8 cellular contexts compared by ENCODE assay signal in the genomic region with DNA sequence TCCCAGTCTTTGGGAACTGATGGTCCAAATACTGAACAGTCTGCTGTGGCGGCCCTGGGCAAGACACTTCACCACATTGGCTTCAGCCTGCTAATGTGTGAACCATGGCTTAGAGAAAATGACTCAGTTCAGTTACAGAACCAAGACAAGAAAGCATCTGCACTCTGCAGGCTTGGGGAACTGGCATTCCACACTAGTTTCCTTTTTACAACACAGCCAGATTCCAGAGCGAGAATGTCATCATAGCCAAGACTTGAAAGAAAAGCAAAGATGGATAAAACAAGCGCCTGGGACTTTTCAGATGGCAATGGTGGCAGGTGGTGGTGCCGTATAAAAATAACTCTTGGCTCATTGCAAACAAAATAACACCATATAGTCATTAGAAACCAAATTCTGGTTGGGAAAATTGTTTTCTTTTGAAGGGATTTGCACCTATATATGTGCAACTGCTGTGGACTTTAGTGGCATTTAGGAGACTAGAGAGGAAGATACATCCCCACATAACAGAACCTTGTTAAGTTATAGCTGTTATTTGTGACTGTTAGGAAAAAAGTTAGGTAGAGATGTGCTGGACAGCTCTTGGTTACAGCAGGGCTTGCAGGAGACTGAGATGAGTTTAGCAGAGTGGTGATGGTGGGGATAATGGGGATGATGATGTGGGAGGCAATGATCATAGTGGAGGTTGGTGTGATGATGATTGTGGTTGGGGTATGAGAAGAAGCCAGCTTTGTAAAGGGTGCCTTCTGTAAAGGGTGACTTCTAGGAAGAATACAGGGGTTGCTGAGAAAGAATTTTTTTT.
DNase-seq lines count a peak whose midpoint lies in the region; ATAC-seq and TF ChIP-seq lines count a peak whose summit lies in the region.

No MANE protein-coding gene starts in this region.

- H3K36me3 ChIP-seq in RWPE2 (ENCODE audit: low read depth) = no peaks in the 10 kb centered on the region
- H3K36me3 ChIP-seq in psoas muscle (ENCODE audit: insufficient read depth in 1 of 2, low read depth in 1 of 2) = no peaks in the 10 kb centered on the region

- no peaks in the 10 kb centered on the region for H3K9me3 ChIP-seq in RWPE2 (ENCODE audit: severe bottlenecking)
- H3K9me3 ChIP-seq in psoas muscle = no peaks in the 10 kb centered on the region

- WGBS in psoas muscle, 3 donors = 28 to 47% (median 30%) methylated on average over 4 of the region's 4 CpGs

- TF ChIP-seq CTCF in RWPE2 (IDR thresholded peaks at IDR 0.05; ENCODE audit: poor library complexity, severe bottlenecking) (no peak), psoas muscle (IDR thresholded peaks at IDR 0.05) (no peak)

- H3K27me3 ChIP-seq in RWPE2 (ENCODE audit: insufficient read depth, poor library complexity, severe bottlenecking) = no peaks in the 10 kb centered on the region
- H3K27me3 ChIP-seq in psoas muscle (ENCODE audit: insufficient read depth in 3 of 3, low read length in 2 of 3) = no peaks in the 10 kb centered on the region

- H3K4me1 ChIP-seq in RWPE2 (ENCODE audit: insufficient read depth, poor library complexity, severe bottlenecking) = peaks cover 21% of the 10 kb centered on the region
- H3K4me1 ChIP-seq in psoas muscle = peaks cover 11% of the 10 kb centered on the region

- H3K4me3 ChIP-seq in RWPE2 (ENCODE audit: severe bottlenecking) = no peak overlapping the region
- no peak overlapping the region for H3K4me3 ChIP-seq in psoas muscle

- peak overlapping the region; percentile 37 for H3K27ac ChIP-seq in RWPE2 (ENCODE audit: poor library complexity, severe bottlenecking)
- H3K27ac ChIP-seq in psoas muscle = peak overlapping the region; percentile 56

- intact Hi-C loops in psoas muscle (cut with DNase I) = no loop called here

- ATAC-seq in RWPE2 (ENCODE audit: low read depth) (peak; percentile 99), psoas muscle (peak; percentile 87 to 95 (median 92)), HG03095 (IDR thresholded peaks at IDR 0.05; ENCODE audit: unreplicated experiment) (no peak), HG02763 (IDR thresholded peaks at IDR 0.05; ENCODE audit: unreplicated experiment) (no peak), GM19452 (IDR thresholded peaks at IDR 0.05; ENCODE audit: unreplicated experiment) (no peak)

- DNase-seq in EL = peak; percentile 97
- DNase-seq in RWPE2 (ENCODE audit: low spot score) = peak; percentile 65
- peak; percentile 30 for DNase-seq in foreskin melanocyte
- DNase-seq in psoas muscle = peak; percentile 21 to 58
- no peak for DNase-seq in DMS 273 treated with DMSO at 0.1 percent for 48 hours (lab: John Stamatoyannopoulos, UW)

Comparison
In these comparisons a context has a peak if more than half of its experiments do, and no peak if none do; other contexts are left out.
1. ATAC-seq: peak in RWPE2 (single experiment) and psoas muscle (4 of 4); none in HG03095 (single experiment), HG02763 (single experiment) and GM19452 (single experiment).